8 cellular contexts compared by ENCODE assay signal in genomic region chr1:66445492-66446181, GRCh38.
DNase-seq lines count a peak whose midpoint lies in the region; ATAC-seq and TF ChIP-seq lines count a peak whose summit lies in the region.

No MANE protein-coding gene starts in this region.

- peak overlapping the region; percentile 66 for H3K4me3 Mint-ChIP-seq in CD8-positive, alpha-beta T cell

- peaks cover 23% of the 10 kb centered on the region for H3K4me1 Mint-ChIP-seq in CD8-positive, alpha-beta T cell (ENCODE audit: low read depth)

- intact Hi-C loops in CD8-positive, alpha-beta T cell (cut with DNase I, micrococcal nuclease), result loop anchor here (1.0 to 10.0 kb wide), 10 partner anchors 73 to 1013 kb away; no protein-coding TSS in a partner anchor
- intact Hi-C loops in left lung (cut with DNase I), result loop anchor here (5.0 to 10.0 kb wide), 2 partner anchors 193 to 201 kb away; no protein-coding TSS in a partner anchor

- no peaks in the 10 kb centered on the region for H3K27me3 Mint-ChIP-seq in CD8-positive, alpha-beta T cell (ENCODE audit: low read depth)

- CTCF ChIA-PET in CD8-positive, alpha-beta T cell (lab: Charles Lee), result interaction anchor here (0.6 to 14.4 kb wide), 64 partner anchors 8 to 1224 kb away, joined by 3 to 677 read pairs (median 5); no protein-coding TSS in a partner anchor

- no peaks in the 10 kb centered on the region for H3K27me3 ChIP-seq in CD8-positive, alpha-beta T cell (ENCODE audit: insufficient read depth, low read length)
- H3K27me3 ChIP-seq in HL-60 (ENCODE audit: insufficient read depth, poor library complexity, severe bottlenecking) (no peaks in the 10 kb centered on the region), left lung (no peaks in the 10 kb centered on the region)

- H3K36me3 Mint-ChIP-seq in CD8-positive, alpha-beta T cell, result no peaks in the 10 kb centered on the region

- H3K9me3 Mint-ChIP-seq in CD8-positive, alpha-beta T cell, result no peaks in the 10 kb centered on the region

- ATAC-seq in CD8-positive, alpha-beta T cell, result peak; percentile 84
- peak; percentile 85 for ATAC-seq in GM21381 (IDR thresholded peaks at IDR 0.05; ENCODE audit: unreplicated experiment)
- peak; percentile 77 for ATAC-seq in left lung

- DNase-seq in CD8-positive, alpha-beta T cell, result peak; percentile 12 to 71 (median 55)
- DNase-seq in HL-60 (ENCODE audit: low read depth in 1 of 2, low spot score in 1 of 2) (peak in 1 of 2 experiments; percentile 31), activated T-cell treated with anti-CD3 and anti-CD28 coated beads for 4 hours (peak; percentile 31), left lung (peak in 1 of 2 donors; percentile 35), NCI-H524 (lab: John Stamatoyannopoulos, UW) (no peak), AG08396 (ENCODE audit: low spot score) (no peak)
- peak; percentile 18 for DNase-seq in stimulated activated CD8-positive, alpha-beta memory T cell treated with anti-CD3 and anti-CD28 coated beads, Interleukin-4, amount 100 ng/mL, for 24 hours (ENCODE audit: low read depth)

- peak overlapping the region; percentile 12 for H3K4me3 ChIP-seq in CD8-positive, alpha-beta T cell (ENCODE audit: low read depth, low read length)
- H3K4me3 ChIP-seq in HL-60 (replicated peaks; ENCODE audit: insufficient read depth, low read length) (no peak overlapping the region), left lung (no peak overlapping the region)

- H3K27ac ChIP-seq in CD8-positive, alpha-beta T cell (ENCODE audit: low read depth, low read length), result peak overlapping the region; percentile 47
- H3K27ac ChIP-seq in HL-60 (replicated peaks) (peak overlapping the region; percentile 40), left lung (peak overlapping the region; percentile 28 to 38)

- no peaks in the 10 kb centered on the region for H3K36me3 ChIP-seq in CD8-positive, alpha-beta T cell (ENCODE audit: insufficient read depth, low read length)
- H3K36me3 ChIP-seq in left lung, result no peaks in the 10 kb centered on the region

- POLR2A ChIA-PET in CD8-positive, alpha-beta T cell (lab: Charles Lee), result interaction anchor here (0.6 to 2.9 kb wide), 13 partner anchors 9 to 490 kb away, joined by 3 to 18 read pairs (median 4); no protein-coding TSS in a partner anchor

- no peak for TF ChIP-seq CTCF in CD8-positive, alpha-beta T cell (IDR thresholded peaks at IDR 0.05)
- no peak for TF ChIP-seq CTCF in HL-60 (IDR thresholded peaks at IDR 0.05; ENCODE audit: insufficient read depth, low read length)
- no peak for TF ChIP-seq CTCF in left lung (IDR thresholded peaks at IDR 0.05)

- peak overlapping the region; percentile 95 for H3K27ac Mint-ChIP-seq in CD8-positive, alpha-beta T cell

- H3K9me3 ChIP-seq in CD8-positive, alpha-beta T cell (ENCODE audit: low read length), result no peaks in the 10 kb centered on the region
- H3K9me3 ChIP-seq in left lung, result no peaks in the 10 kb centered on the region

- H3K4me1 ChIP-seq in CD8-positive, alpha-beta T cell (ENCODE audit: insufficient read depth, low read length), result peaks cover 20% of the 10 kb centered on the region
- peaks cover 8 to 14% of the 10 kb centered on the region in 2 donors for H3K4me1 ChIP-seq in left lung

Comparison
In these comparisons a context has a peak if more than half of its experiments do, and no peak if none do; other contexts are left out.
1. DNase-seq: peak in CD8-positive, alpha-beta T cell (7 of 7), activated T-cell treated with anti-CD3 and anti-CD28 coated beads for 4 hours (single experiment) and stimulated activated CD8-positive, alpha-beta memory T cell treated with anti-CD3 and anti-CD28 coated beads, Interleukin-4, amount 100 ng/mL, for 24 hours (single experiment); none in NCI-H524 (0 of 2) and AG08396 (single experiment).
2. Peak in every context shown above with its lines, with median percentiles within 50 percentile points of each other: ATAC-seq and H3K27ac ChIP-seq.